18 cellular contexts compared by ENCODE assay signal in the genomic region with DNA sequence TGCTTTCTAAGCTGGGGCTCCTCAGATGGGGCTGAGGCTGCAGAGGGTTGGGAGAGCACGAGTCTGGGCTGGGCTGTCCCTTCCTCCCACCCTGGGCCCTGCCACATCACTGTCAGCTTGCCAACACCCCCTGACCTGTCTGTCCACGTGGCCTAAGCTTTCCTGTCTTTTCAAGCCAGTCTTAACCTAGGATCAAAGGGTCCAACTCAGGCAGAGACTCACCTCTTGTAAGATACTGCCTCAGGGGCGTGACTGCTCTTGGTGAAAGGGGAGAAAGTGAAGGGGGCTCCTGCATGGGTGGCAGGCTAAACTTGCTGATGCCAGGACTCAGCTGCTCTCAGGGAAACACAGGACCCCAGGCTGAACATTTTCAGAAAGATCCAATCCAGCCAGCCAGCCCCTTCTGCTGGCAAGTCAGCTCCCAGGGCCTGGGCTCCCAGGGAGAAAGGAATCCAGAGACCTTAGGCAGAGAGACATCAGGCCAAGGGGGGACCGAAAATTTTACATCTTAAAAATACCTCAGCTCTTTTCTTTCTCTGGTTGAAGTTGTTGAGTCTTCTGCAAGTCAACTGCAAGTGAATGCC.
DNase-seq lines count a peak whose midpoint lies in the region; ATAC-seq and TF ChIP-seq lines count a peak whose summit lies in the region.
"Had no signal": no experiment of that assay in that cellular context is flagged by ENCODE, and none has a peak within 500 bp of the region (broad histone marks: within the 10 kb centered on the region; RNA-seq: fewer than 3 reads in every experiment).

No MANE protein-coding gene starts in this region.

- no peaks in the 10 kb centered on the region for H3K27me3 Mint-ChIP-seq in activated T-cell treated with anti-CD3 and anti-CD28 coated beads, Interleukin-2, amount 50 U/mL, for 24 hours
- no peaks in the 10 kb centered on the region for H3K27me3 Mint-ChIP-seq in activated T-helper 17 cell treated with anti-CD3 and anti-CD28 coated beads, Interleukin-2, amount 50 U/mL, for 72 hours
- H3K27me3 Mint-ChIP-seq in natural killer cell treated with Interleukin-12 subunit alpha and Interleukin-12 subunit beta and Interleukin-15 and Interleukin-18, amount 100 ng/mL, for 72 hours = no peaks in the 10 kb centered on the region
- no peaks in the 10 kb centered on the region for H3K27me3 Mint-ChIP-seq in type B pancreatic cell

- no peaks in the 10 kb centered on the region for H3K9me3 Mint-ChIP-seq in activated T-cell treated with anti-CD3 and anti-CD28 coated beads, Interleukin-2, amount 50 U/mL, for 24 hours
- H3K9me3 Mint-ChIP-seq in activated T-helper 17 cell treated with anti-CD3 and anti-CD28 coated beads, Interleukin-2, amount 50 U/mL, for 72 hours = no peaks in the 10 kb centered on the region
- peaks cover 3% of the 10 kb centered on the region for H3K9me3 Mint-ChIP-seq in natural killer cell treated with Interleukin-12 subunit alpha and Interleukin-12 subunit beta and Interleukin-15 and Interleukin-18, amount 100 ng/mL, for 72 hours
- no peaks in the 10 kb centered on the region for H3K9me3 Mint-ChIP-seq in type B pancreatic cell
- H3K9me3 Mint-ChIP-seq: CD8-positive, alpha-beta T cell; H9 had no signal

- H3K4me1 Mint-ChIP-seq in activated T-cell treated with anti-CD3 and anti-CD28 coated beads, Interleukin-2, amount 50 U/mL, for 24 hours (ENCODE audit: low read depth) = peaks cover 64% of the 10 kb centered on the region
- peaks cover 50% of the 10 kb centered on the region for H3K4me1 Mint-ChIP-seq in activated T-helper 17 cell treated with anti-CD3 and anti-CD28 coated beads, Interleukin-2, amount 50 U/mL, for 72 hours
- peaks cover 67 to 72% of the 10 kb centered on the region in 2 donors for H3K4me1 Mint-ChIP-seq in natural killer cell treated with Interleukin-12 subunit alpha and Interleukin-12 subunit beta and Interleukin-15 and Interleukin-18, amount 100 ng/mL, for 72 hours (ENCODE audit: low read depth in 2 of 2)
- H3K4me1 Mint-ChIP-seq in type B pancreatic cell (ENCODE audit: unreplicated experiment) = peaks cover 63% of the 10 kb centered on the region

- H3K27ac Mint-ChIP-seq in activated T-cell treated with anti-CD3 and anti-CD28 coated beads, Interleukin-2, amount 50 U/mL, for 24 hours = no peak overlapping the region
- H3K27ac Mint-ChIP-seq in activated T-helper 17 cell treated with anti-CD3 and anti-CD28 coated beads, Interleukin-2, amount 50 U/mL, for 72 hours = peak overlapping the region; percentile 96
- peak overlapping the region; percentile 71 to 96 for H3K27ac Mint-ChIP-seq in natural killer cell treated with Interleukin-12 subunit alpha and Interleukin-12 subunit beta and Interleukin-15 and Interleukin-18, amount 100 ng/mL, for 72 hours
- peak overlapping the region; percentile 62 for H3K27ac Mint-ChIP-seq in type B pancreatic cell
- H3K27ac Mint-ChIP-seq: CD8-positive, alpha-beta T cell had no signal

- no peak for TF ChIP-seq CTCF in type B pancreatic cell (conservative IDR thresholded peaks at IDR 0.05)

- DNase-seq in activated T-cell treated with anti-CD3 and anti-CD28 coated beads, Interleukin-2, amount 50 U/mL, for 48 hours = peak; percentile 20 to 22
- DNase-seq in activated T-cell treated with anti-CD3 and anti-CD28 coated beads, Interleukin-2, amount 50 U/mL, for 24 hours = no peak
- DNase-seq in natural killer cell treated with Interleukin-12 subunit alpha and Interleukin-12 subunit beta and Interleukin-15 and Interleukin-18, amount 100 ng/mL, for 72 hours (ENCODE audit: low spot score) = peak; percentile 39
- DNase-seq in type B pancreatic cell (ENCODE audit: extremely low spot score, unreplicated experiment) (no peak), NOMO-1 treated with DMSO at 0.1 percent for 48 hours (lab: John Stamatoyannopoulos, UW; ENCODE audit: unreplicated experiment) (no peak), AG08395 (ENCODE audit: low spot score) (no peak)
- DNase-seq: CD8-positive, alpha-beta T cell; colonic mucosa; foreskin keratinocyte; H9; midbrain; NCI-H1092; NCI-H774; occipital lobe; stimulated activated CD4-positive, alpha-beta T cell treated with anti-CD3 and anti-CD28 coated beads, Interleukin-2, amount 100 ng/mL, for 24 hours; thyroid gland had no signal

- no peak for ATAC-seq in activated T-helper 17 cell treated with anti-CD3 and anti-CD28 coated beads, Interleukin-2, amount 50 U/mL, for 72 hours (replicated peaks)
- no peak for ATAC-seq in natural killer cell treated with Interleukin-12 subunit alpha and Interleukin-12 subunit beta and Interleukin-15 and Interleukin-18, amount 100 ng/mL, for 72 hours
- no peak for ATAC-seq in activated CD4-positive, CD25-positive, alpha-beta regulatory T cell treated with anti-CD3 and anti-CD28 coated beads, Interleukin-2, amount 50 U/mL, for 24 hours
- ATAC-seq: CD8-positive, alpha-beta T cell; foreskin keratinocyte had no signal

- no peak overlapping the region for H3K4me3 Mint-ChIP-seq in activated T-cell treated with anti-CD3 and anti-CD28 coated beads, Interleukin-2, amount 50 U/mL, for 24 hours
- peak overlapping the region; percentile 71 for H3K4me3 Mint-ChIP-seq in activated T-helper 17 cell treated with anti-CD3 and anti-CD28 coated beads, Interleukin-2, amount 50 U/mL, for 72 hours
- H3K4me3 Mint-ChIP-seq in natural killer cell treated with Interleukin-12 subunit alpha and Interleukin-12 subunit beta and Interleukin-15 and Interleukin-18, amount 100 ng/mL, for 72 hours = peak overlapping the region; percentile 31
- H3K4me3 Mint-ChIP-seq in type B pancreatic cell = peak overlapping the region; percentile 44
- H3K4me3 Mint-ChIP-seq: CD8-positive, alpha-beta T cell; H9 had no signal

- H3K36me3 Mint-ChIP-seq in activated T-cell treated with anti-CD3 and anti-CD28 coated beads, Interleukin-2, amount 50 U/mL, for 24 hours (ENCODE audit: low read depth) = no peaks in the 10 kb centered on the region
- peaks cover 19% of the 10 kb centered on the region for H3K36me3 Mint-ChIP-seq in activated T-helper 17 cell treated with anti-CD3 and anti-CD28 coated beads, Interleukin-2, amount 50 U/mL, for 72 hours (ENCODE audit: low read depth)
- H3K36me3 Mint-ChIP-seq in natural killer cell treated with Interleukin-12 subunit alpha and Interleukin-12 subunit beta and Interleukin-15 and Interleukin-18, amount 100 ng/mL, for 72 hours = no peaks in the 10 kb centered on the region
- H3K36me3 Mint-ChIP-seq in type B pancreatic cell = no peaks in the 10 kb centered on the region
- H3K36me3 Mint-ChIP-seq: CD8-positive, alpha-beta T cell had no signal

Comparison
In these comparisons a context has a peak if more than half of its experiments do, and no peak if none do; other contexts are left out.
1. DNase-seq: peak in activated T-cell treated with anti-CD3 and anti-CD28 coated beads, Interleukin-2, amount 50 U/mL, for 48 hours (2 of 2) and natural killer cell treated with Interleukin-12 subunit alpha and Interleukin-12 subunit beta and Interleukin-15 and Interleukin-18, amount 100 ng/mL, for 72 hours (single experiment); none in activated T-cell treated with anti-CD3 and anti-CD28 coated beads, Interleukin-2, amount 50 U/mL, for 24 hours (single experiment), type B pancreatic cell (single experiment), NOMO-1 treated with DMSO at 0.1 percent for 48 hours (single experiment) and AG08395 (single experiment).